ENCODE assay signal across 17 cellular contexts in genomic region chr17:52024296-52024870, GRCh38.
DNase-seq lines count a peak whose midpoint lies in the region; ATAC-seq and TF ChIP-seq lines count a peak whose summit lies in the region.
"Had no signal": no experiment of that assay in that cellular context is flagged by ENCODE, and none has a peak within 500 bp of the region (broad histone marks: within the 10 kb centered on the region; RNA-seq: fewer than 3 reads in every experiment).

No MANE protein-coding gene starts in this region.

- intact Hi-C loops in right lobe of liver (cut with DNase I) = no loop called here

- ATAC-seq in SK-N-SH treated with all-trans-retinoic acid at 6 μM for 48 hours (no peak), right lobe of liver (no peak)
- ATAC-seq: esophagus mucosa had no signal

- H3K4ac ChIP-seq in mesendoderm (ENCODE audit: low read depth, low read length) = no peak overlapping the region

- TF ChIP-seq CTCF in right lobe of liver (IDR thresholded peaks at IDR 0.05) = no peak

- H3K4me3 ChIP-seq in mesendoderm (ENCODE audit: low read length) = no peak overlapping the region
- no peak overlapping the region for H3K4me3 ChIP-seq in right lobe of liver
- H3K4me3 ChIP-seq: adrenal gland, testis had no signal

- no peak overlapping the region for H2BK5ac ChIP-seq in mesendoderm (ENCODE audit: low read length)

- H4K8ac ChIP-seq in mesendoderm (ENCODE audit: low read depth, low read length) = no peak overlapping the region

- peaks cover 4% of the 10 kb centered on the region for H3K4me1 ChIP-seq in mesendoderm (ENCODE audit: control insufficient read depth, low read depth, low read length)
- H3K4me1 ChIP-seq in right lobe of liver = no peaks in the 10 kb centered on the region
- H3K4me1 ChIP-seq: adrenal gland, testis had no signal

- WGBS in mesendoderm (ENCODE audit: extremely low coverage, insufficient coverage, low lambda C conversion rate) = no CpG with 5 or more reads among the region's 2 CpGs
- 26% methylated on average over 2 of the region's 2 CpGs for WGBS in right lobe of liver (ENCODE audit: insufficient coverage, low coverage, low lambda C conversion rate, missing lambda C conversion rate)

- TF ChIP-seq POLR2A in right lobe of liver (IDR thresholded peaks at IDR 0.05) = no peak

- H3K27ac ChIP-seq in mesendoderm (ENCODE audit: low read depth, low read length) (no peak overlapping the region), right lobe of liver (no peak overlapping the region)
- H3K27ac ChIP-seq: adrenal gland, KMS-11, testis had no signal

- H3K27me3 ChIP-seq in mesendoderm (ENCODE audit: insufficient read depth, low read length, poor library complexity) (no peaks in the 10 kb centered on the region), right lobe of liver (no peaks in the 10 kb centered on the region)
- H3K27me3 ChIP-seq: adrenal gland, testis had no signal

- H4K5ac ChIP-seq in mesendoderm (ENCODE audit: low read length) = no peak overlapping the region

- no peak overlapping the region for H3K56ac ChIP-seq in mesendoderm (ENCODE audit: low read length)

- no peaks in the 10 kb centered on the region for H3K79me2 ChIP-seq in mesendoderm (ENCODE audit: control insufficient read depth, insufficient read depth, low read length)

- no peak overlapping the region for H3K9ac ChIP-seq in mesendoderm (ENCODE audit: low read length)
- H3K9ac ChIP-seq: KMS-11 had no signal

- no peak overlapping the region for H3K18ac ChIP-seq in mesendoderm (ENCODE audit: low read length)

- no peaks in the 10 kb centered on the region for H3K79me1 ChIP-seq in mesendoderm (ENCODE audit: low read length)

- no peak overlapping the region for H2BK15ac ChIP-seq in mesendoderm (replicated peaks; ENCODE audit: low read depth)

- no peak overlapping the region for H2BK120ac ChIP-seq in mesendoderm (ENCODE audit: low read depth, low read length)

- DNase-seq in DMS 273 treated with DMSO at 0.1 percent for 48 hours (lab: John Stamatoyannopoulos, UW) (peak; percentile 60), NCI-H2029 treated with DMSO at 0.1 percent for 48 hours (lab: John Stamatoyannopoulos, UW) (peak; percentile 91), mesendoderm (peak; percentile 49), NCI-H345 (lab: John Stamatoyannopoulos, UW) (no peak), DMS79 (lab: John Stamatoyannopoulos, UW) (no peak), NAMALWA (ENCODE audit: low spot score) (no peak), right lobe of liver (no peak)
- DNase-seq: activated gamma-delta T cell treated with Interleukin-2 at 50 U/mL for 16 hours; adrenal gland; CD4-positive, alpha-beta T cell; GOT3; midbrain; T-helper 1 cell; testis had no signal

- no peaks in the 10 kb centered on the region for H3K9me3 ChIP-seq in right lobe of liver
- H3K9me3 ChIP-seq: adrenal gland, testis had no signal

- H3K4me2 ChIP-seq in mesendoderm (ENCODE audit: low read length) = no peak overlapping the region
- H3K4me2 ChIP-seq: KMS-11 had no signal

- H2AK5ac ChIP-seq in mesendoderm (ENCODE audit: low read length) = no peak overlapping the region

- H3K36me3 ChIP-seq in mesendoderm (ENCODE audit: control insufficient read depth, insufficient read depth, low read length) (no peaks in the 10 kb centered on the region), right lobe of liver (no peaks in the 10 kb centered on the region)
- H3K36me3 ChIP-seq: adrenal gland had no signal

- no peak overlapping the region for H3K23ac ChIP-seq in mesendoderm (ENCODE audit: low read length)

TF ChIP-seq in SK-N-SH treated with all-trans-retinoic acid at 6 μM for 48 hours, 23 proteins besides CTCF, POLR2A, EP300 and RAD21:
- no peak for TF ChIP-seq GLIS3 (CRISPR knock-in tag; IDR thresholded peaks at IDR 0.05)
- peak; percentile 61 for TF ChIP-seq ISL1 (CRISPR knock-in tag; IDR thresholded peaks at IDR 0.05)
- peak; percentile 53; the same call in 1 of the 2 replicates for TF ChIP-seq TCF4 (CRISPR knock-in tag; IDR thresholded peaks at IDR 0.05; ENCODE audit: borderline replicate concordance)

Comparison
In these comparisons a context has a peak if more than half of its experiments do, and no peak if none do; other contexts are left out.
1. DNase-seq: peak in DMS 273 treated with DMSO at 0.1 percent for 48 hours (single experiment), NCI-H2029 treated with DMSO at 0.1 percent for 48 hours (single experiment) and mesendoderm (single experiment); none in NCI-H345 (single experiment), DMS79 (single experiment), NAMALWA (single experiment) and right lobe of liver (0 of 3).